ENCODE assay signal across 23 cellular contexts in genomic region chr2:142041105-142041504, GRCh38.
A peak's percentile ranks its signal among the peaks of the same experiment; 100 is the strongest.
DNase-seq lines count a peak whose midpoint lies in the region; ATAC-seq, FAIRE-seq and TF ChIP-seq lines count a peak whose summit lies in the region.
"Had no signal": no experiment of that assay in that cellular context is flagged by ENCODE, and none has a peak within 500 bp of the region (broad histone marks: within the 10 kb centered on the region; RNA-seq: fewer than 3 reads in every experiment).

No MANE protein-coding gene starts in this region.

- H3K4me2 ChIP-seq in PC-3 (ENCODE audit: low read length) (peak overlapping the region; percentile 30), mesenchymal stem cell (ENCODE audit: low read length, poor library complexity, severe bottlenecking) (no peak overlapping the region)

- H3K27ac ChIP-seq in PC-3 (ENCODE audit: low read length) (peak overlapping the region; percentile 61), mesenchymal stem cell (ENCODE audit: low read length, poor library complexity, severe bottlenecking) (no peak overlapping the region)
- H3K27ac ChIP-seq: ascending aorta, gastroesophageal sphincter, parathyroid adenoma, sigmoid colon, stomach, tibial artery had no signal

- peak; percentile 62 for ATAC-seq in PC-3
- no peak for ATAC-seq in GM18498 (IDR thresholded peaks at IDR 0.05; ENCODE audit: unreplicated experiment)
- ATAC-seq: gastroesophageal sphincter had no signal

- no peak overlapping the region for H3K14ac ChIP-seq in mesenchymal stem cell (ENCODE audit: low read length in 2 of 2)

- no peak overlapping the region for H3K4ac ChIP-seq in mesenchymal stem cell (ENCODE audit: low read depth in 1 of 2, low read length in 2 of 2)

- no peak overlapping the region for H3K18ac ChIP-seq in mesenchymal stem cell (ENCODE audit: low read depth in 1 of 2, low read length in 2 of 2)

- H3K36me3 Mint-ChIP-seq in mesothelial cell of epicardium (no peaks in the 10 kb centered on the region), Caco-2 (ENCODE audit: insufficient read depth, unreplicated experiment) (no peaks in the 10 kb centered on the region)

- H2BK120ac ChIP-seq in mesenchymal stem cell (ENCODE audit: low read depth, low read length): no peak overlapping the region

- H4K20me1 ChIP-seq in PC-3 (ENCODE audit: low read length): no peaks in the 10 kb centered on the region

- no peak overlapping the region for H4K91ac ChIP-seq in mesenchymal stem cell (ENCODE audit: low read length)

- no peak overlapping the region for H3K23ac ChIP-seq in mesenchymal stem cell (ENCODE audit: low read length in 2 of 2)

- H3K27ac Mint-ChIP-seq in mesothelial cell of epicardium (no peak overlapping the region), Caco-2 (ENCODE audit: unreplicated experiment) (no peak overlapping the region)
- H3K27ac Mint-ChIP-seq: activated T-helper 1 cell treated with anti-CD3 and anti-CD28 coated beads, Interleukin-12 subunit alpha, Interleukin-12 subunit beta, Interleukin-2, Interleukin-4 antibody, amounts not matched to agents 30 ng/mL and 10 ng/mL and 1 ng/mL, durations not matched to agents 14 hours and 24 hours and 36 hours; nephron progenitor cell had no signal

- intact Hi-C loops in PC-3 (cut with micrococcal nuclease) (loop anchor here (2.0 to 5.0 kb wide), 3 partner anchors 49 to 72 kb away; no protein-coding TSS in a partner anchor), Caco-2 (cut with micrococcal nuclease; ENCODE audit: unreplicated experiment) (no loop called here)

- DNase-seq in H4 (ENCODE audit: low spot score): peak; percentile 51
- peak; percentile 64 for DNase-seq in PC-3
- DNase-seq in bronchial epithelial cell (ENCODE audit: low read depth): peak; percentile 14
- peak; percentile 8 for DNase-seq in mesenchymal stem cell
- no peak for DNase-seq in mesothelial cell of epicardium (ENCODE audit: low spot score in 2 of 2, unreplicated experiment in 2 of 2)
- no peak for DNase-seq in Caco-2
- no peak for DNase-seq in NCI-H82 treated with DMSO at 0.1 percent for 48 hours (lab: John Stamatoyannopoulos, UW; ENCODE audit: unreplicated experiment)
- DNase-seq: activated naive CD4-positive, alpha-beta T cell treated with anti-CD3 and anti-CD28 coated beads, Interleukin-2, amount 50 U/mL, for 16 hours; islet precursor cell; Karpas-422; NCI-H1694; NCI-H526; nephron progenitor cell; RPMI8226; sigmoid colon; stomach; T-helper 9 cell; tibial artery had no signal

- no peak overlapping the region for H2AK5ac ChIP-seq in mesenchymal stem cell (ENCODE audit: low read length, severe bottlenecking)

- no peak overlapping the region for H2BK12ac ChIP-seq in mesenchymal stem cell (ENCODE audit: low read length in 2 of 2)

- no peak overlapping the region for H2BK5ac ChIP-seq in mesenchymal stem cell (ENCODE audit: low read depth, low read length, poor library complexity, severe bottlenecking)

- H3K4me1 ChIP-seq in PC-3 (ENCODE audit: insufficient read depth, low read length): peaks cover 24% of the 10 kb centered on the region
- no peaks in the 10 kb centered on the region for H3K4me1 ChIP-seq in mesenchymal stem cell (ENCODE audit: control insufficient read depth, insufficient read depth, low read depth, low read length)
- no peaks in the 10 kb centered on the region for H3K4me1 ChIP-seq in Caco-2
- H3K4me1 ChIP-seq: ascending aorta, gastroesophageal sphincter, parathyroid adenoma, sigmoid colon, stomach, tibial artery had no signal

- H3K9me3 Mint-ChIP-seq in mesothelial cell of epicardium: no peaks in the 10 kb centered on the region
- no peaks in the 10 kb centered on the region for H3K9me3 Mint-ChIP-seq in Caco-2 (ENCODE audit: unreplicated experiment)
- H3K9me3 Mint-ChIP-seq: activated T-helper 1 cell treated with anti-CD3 and anti-CD28 coated beads, Interleukin-12 subunit alpha, Interleukin-12 subunit beta, Interleukin-2, Interleukin-4 antibody, amounts not matched to agents 30 ng/mL and 10 ng/mL and 1 ng/mL, durations not matched to agents 14 hours and 24 hours and 36 hours; nephron progenitor cell had no signal

- H3K79me1 ChIP-seq in mesenchymal stem cell (replicated peaks; ENCODE audit: low read length, poor library complexity, severe bottlenecking): no peaks in the 10 kb centered on the region

- H3K36me3 ChIP-seq in PC-3 (ENCODE audit: low read depth, low read length): no peaks in the 10 kb centered on the region
- no peaks in the 10 kb centered on the region for H3K36me3 ChIP-seq in bronchial epithelial cell (ENCODE audit: control insufficient read depth, insufficient read depth, low read length)
- H3K36me3 ChIP-seq in mesenchymal stem cell (ENCODE audit: control insufficient read depth in 1 of 2, insufficient read depth in 2 of 2, low read depth in 1 of 2, low read length in 2 of 2): no peaks in the 10 kb centered on the region
- no peaks in the 10 kb centered on the region for H3K36me3 ChIP-seq in Caco-2 (ENCODE audit: control insufficient read depth, insufficient read depth, low read length)
- H3K36me3 ChIP-seq: ascending aorta, gastroesophageal sphincter, sigmoid colon, stomach, tibial artery had no signal

- WGBS in mesenchymal stem cell: no CpG with 5 or more reads among the region's 1 CpG

- H3K79me2 ChIP-seq in PC-3 (ENCODE audit: low read length): no peaks in the 10 kb centered on the region
- H3K79me2 ChIP-seq: parathyroid adenoma had no signal

- no peak overlapping the region for H3K4me3 ChIP-seq in PC-3 (ENCODE audit: low read length)
- H3K4me3 ChIP-seq in bronchial epithelial cell (ENCODE audit: low read depth, low read length): no peak overlapping the region
- no peak overlapping the region for H3K4me3 ChIP-seq in mesenchymal stem cell (ENCODE audit: insufficient read depth in 1 of 2, low read depth in 1 of 2, low read length in 2 of 2)
- H3K4me3 ChIP-seq in Caco-2 (ENCODE audit: low read depth, low read length): no peak overlapping the region
- H3K4me3 ChIP-seq: ascending aorta, gastroesophageal sphincter, sigmoid colon, stomach, tibial artery had no signal

- FAIRE-seq in bronchial epithelial cell (lab: Jason Lieb, UNC): no peak

- 0 out of 2 replicates have a peak overlapping the region, but pooled peaks have one; percentile 4 for H3K9ac ChIP-seq in PC-3 (ENCODE audit: low read length)
- H3K9ac ChIP-seq in mesenchymal stem cell (ENCODE audit: low read length): no peak overlapping the region
- H3K9ac ChIP-seq: parathyroid adenoma had no signal

- H2AFZ ChIP-seq in PC-3 (ENCODE audit: low read length) (peak overlapping the region; percentile 49; the same call in 1 of the 2 replicates), mesenchymal stem cell (ENCODE audit: low read depth, low read length) (no peak overlapping the region)
- H2AFZ ChIP-seq: parathyroid adenoma had no signal

- H2BK15ac ChIP-seq in mesenchymal stem cell (ENCODE audit: low read depth, poor library complexity, severe bottlenecking): no peak overlapping the region

- POLR2A ChIA-PET in PC-3 (lab: Charles Lee; ENCODE audit: unreplicated experiment): interaction anchor here (0.6 kb wide), 1 partner anchor 1532 kb away, joined by 4 read pairs; no protein-coding TSS in a partner anchor
- POLR2A ChIA-PET in Caco-2 (lab: Charles Lee): interaction anchor here (0.6 kb wide), 1 partner anchor 705 kb away, joined by 3 read pairs; no protein-coding TSS in a partner anchor

- H3K9me2 ChIP-seq in PC-3 (replicated peaks; ENCODE audit: low read length): no peaks in the 10 kb centered on the region

- H3K4me3 Mint-ChIP-seq in mesothelial cell of epicardium (no peak overlapping the region), Caco-2 (ENCODE audit: unreplicated experiment) (no peak overlapping the region)
- H3K4me3 Mint-ChIP-seq: activated T-helper 1 cell treated with anti-CD3 and anti-CD28 coated beads, Interleukin-12 subunit alpha, Interleukin-12 subunit beta, Interleukin-2, Interleukin-4 antibody, amounts not matched to agents 30 ng/mL and 10 ng/mL and 1 ng/mL, durations not matched to agents 14 hours and 24 hours and 36 hours; nephron progenitor cell had no signal

- BruUV-seq in PC-3 (replicated peaks; lab: Mats Ljungman, UMichigan): no TSS peak
- BruUV-seq in Caco-2 (replicated peaks; lab: Mats Ljungman, UMichigan): no TSS peak

- H3K9me3 ChIP-seq in PC-3 (ENCODE audit: low read length): no peaks in the 10 kb centered on the region
- H3K9me3 ChIP-seq in mesenchymal stem cell (ENCODE audit: control insufficient read depth, low read length): no peaks in the 10 kb centered on the region
- no peaks in the 10 kb centered on the region for H3K9me3 ChIP-seq in Caco-2
- H3K9me3 ChIP-seq: ascending aorta, gastroesophageal sphincter, sigmoid colon, stomach, tibial artery had no signal

- H3K27me3 Mint-ChIP-seq in mesothelial cell of epicardium (ENCODE audit: low read depth): no peaks in the 10 kb centered on the region
- H3K27me3 Mint-ChIP-seq in Caco-2 (ENCODE audit: insufficient read depth, unreplicated experiment): no peaks in the 10 kb centered on the region

- CTCF ChIA-PET in PC-3 (lab: Charles Lee): interaction anchor here (0.6 kb wide), 2 partner anchors 11 to 308 kb away, joined by 3 to 4 read pairs; no protein-coding TSS in a partner anchor
- CTCF ChIA-PET in Caco-2 (lab: Charles Lee): no interaction called here

- no peaks in the 10 kb centered on the region for H3F3A ChIP-seq in PC-3 (ENCODE audit: low read length, unreplicated experiment)

- H3K4me1 Mint-ChIP-seq in mesothelial cell of epicardium (peaks cover 16% of the 10 kb centered on the region), Caco-2 (ENCODE audit: low read depth, unreplicated experiment) (no peaks in the 10 kb centered on the region)

- no peak overlapping the region for H4K8ac ChIP-seq in mesenchymal stem cell (ENCODE audit: low read length)

- H3K27me3 ChIP-seq in PC-3 (ENCODE audit: low read length) (no peaks in the 10 kb centered on the region), bronchial epithelial cell (ENCODE audit: control insufficient read depth, insufficient read depth, low read length) (no peaks in the 10 kb centered on the region), mesenchymal stem cell (ENCODE audit: control insufficient read depth in 1 of 2, insufficient read depth in 1 of 2, low read length in 2 of 2) (no peaks in the 10 kb centered on the region), Caco-2 (replicated peaks; ENCODE audit: control insufficient read depth, insufficient read depth, low read length) (no peaks in the 10 kb centered on the region)
- H3K27me3 ChIP-seq: ascending aorta, gastroesophageal sphincter, sigmoid colon, stomach, tibial artery had no signal

- TF ChIP-seq CTCF in PC-3 (conservative IDR thresholded peaks at IDR 0.05; ENCODE audit: low read depth, low read length): no peak
- no peak for TF ChIP-seq CTCF in bronchial epithelial cell (IDR thresholded peaks at IDR 0.05; ENCODE audit: insufficient read depth, low read length, severe bottlenecking)
- no peak for TF ChIP-seq CTCF in mesothelial cell of epicardium (IDR thresholded peaks at IDR 0.05; ENCODE audit: unreplicated experiment)
- TF ChIP-seq CTCF in Caco-2 (IDR thresholded peaks at IDR 0.05; ENCODE audit: insufficient read depth in 1 of 2, low read depth in 1 of 2, low read length in 1 of 2, severe bottlenecking in 1 of 2, unreplicated experiment in 1 of 2): no peak

Comparison
In these comparisons a context has a peak if more than half of its experiments do, and no peak if none do; other contexts are left out.
1. DNase-seq: peak in H4 (single experiment), PC-3 (single experiment), bronchial epithelial cell (single experiment) and mesenchymal stem cell (single experiment); none in mesothelial cell of epicardium (0 of 2), Caco-2 (0 of 2) and NCI-H82 treated with DMSO at 0.1 percent for 48 hours (single experiment).